8 cellular contexts compared by ENCODE assay signal in genomic region chr22:45577746-45578523, GRCh38.
A peak's percentile ranks its signal among the peaks of the same experiment; 100 is the strongest.
DNase-seq lines count a peak whose midpoint lies in the region; ATAC-seq, FAIRE-seq and TF ChIP-seq lines count a peak whose summit lies in the region.

No MANE protein-coding gene starts in this region.

- H3K27ac ChIP-seq in SJCRH30: no peak overlapping the region
- H3K27ac ChIP-seq in pancreas: no peak overlapping the region
- no peak overlapping the region for H3K27ac ChIP-seq in tibial nerve

- H3K27me3 ChIP-seq in SJCRH30 (peaks cover 13% of the 10 kb centered on the region; the same call in 1 of the 2 replicates), pancreas (peaks cover 0 to 5% (median 0%) of the 10 kb centered on the region in 4 donors), tibial nerve (peaks cover 0 to 8% of the 10 kb centered on the region in 2 donors)

- intact Hi-C loops in pancreas (cut with DNase I): no loop called here

- no peak for TF ChIP-seq EP300 in tibial nerve (IDR thresholded peaks at IDR 0.05)

- TF ChIP-seq POLR2A in tibial nerve (IDR thresholded peaks at IDR 0.05): no peak

- TF ChIP-seq CTCF in pancreas (IDR thresholded peaks at IDR 0.05): peak; percentile 86 to 94 (median 92)
- peak; percentile 84 to 90 (median 90) for TF ChIP-seq CTCF in tibial nerve (IDR thresholded peaks at IDR 0.05)

- H3K9me3 ChIP-seq in SJCRH30 (replicated peaks): no peaks in the 10 kb centered on the region
- H3K9me3 ChIP-seq in pancreas: no peaks in the 10 kb centered on the region
- H3K9me3 ChIP-seq in tibial nerve: no peaks in the 10 kb centered on the region

- H3K4me1 ChIP-seq in SJCRH30 (no peaks in the 10 kb centered on the region), pancreas (no peaks in the 10 kb centered on the region), tibial nerve (peaks cover 0 to 10% (median 0%) of the 10 kb centered on the region in 4 donors)

- DNase-seq in DMS53 (lab: John Stamatoyannopoulos, UW) (peak; percentile 83), LoVo (ENCODE audit: low spot score) (peak; percentile 86), SJCRH30 (peak; percentile 74 to 86), globus pallidus (ENCODE audit: low spot score) (peak; percentile 66), pancreas (peak; percentile 62 to 97 (median 82)), tibial nerve (ENCODE audit: low spot score in 2 of 2) (peak; percentile 67 to 78)
- DNase-seq in activated gamma-delta T cell treated with anti-CD3 and anti-CD28 coated beads, Interleukin-2, amount 50 U/mL, for 16 hours (ENCODE audit: low read depth): peak; percentile 64

- H3K4me3 ChIP-seq in SJCRH30: no peak overlapping the region
- no peak overlapping the region for H3K4me3 ChIP-seq in pancreas
- H3K4me3 ChIP-seq in tibial nerve: no peak overlapping the region

- 17 to 20% methylated on average over 27 of the region's 27 CpGs for WGBS in pancreas, 2 donors
- 24 to 39% methylated on average over 21 to 24 of the region's 27 CpGs for WGBS in tibial nerve, 2 donors

- FAIRE-seq in pancreas (lab: Jason Lieb, UNC): no peak

- ATAC-seq in pancreas (peak; percentile 82 to 92 (median 90)), HG03175 (IDR thresholded peaks at IDR 0.05; ENCODE audit: unreplicated experiment) (no peak)

- H3K36me3 ChIP-seq in SJCRH30 (no peaks in the 10 kb centered on the region), pancreas (no peaks in the 10 kb centered on the region), tibial nerve (peaks cover 0 to 2% (median 0%) of the 10 kb centered on the region in 3 donors)
